Comparison of ENCODE assay signal across 19 cellular contexts in genomic region chr20:25509084-25509483, GRCh38.
"Had no signal": no experiment of that assay in that cellular context is flagged by ENCODE, and none has a peak within 500 bp of the region (broad histone marks: within the 10 kb centered on the region; RNA-seq: fewer than 3 reads in every experiment).

No MANE protein-coding gene starts in this region.

- H3K4me1 ChIP-seq: left lung had no signal

- H3K27me3 Mint-ChIP-seq: activated naive CD4-positive, alpha-beta T cell treated with anti-CD3 and anti-CD28 coated beads, Interleukin-2, amount 50 U/mL, for 24 hours had no signal

- H3K36me3 ChIP-seq: neutrophil had no signal

- H3K4me3 ChIP-seq: coronary artery, left lung, tibial artery had no signal

- H3K27ac ChIP-seq: left lung, neutrophil, tibial artery had no signal

- H3K27ac Mint-ChIP-seq: activated naive CD4-positive, alpha-beta T cell treated with anti-CD3 and anti-CD28 coated beads, Interleukin-2, amount 50 U/mL, for 24 hours had no signal

- DNase-seq: activated CD4-positive, alpha-beta T cell treated with anti-CD3 and anti-CD28 coated beads, Interleukin-2, amount 50 U/mL, for 48 hours; activated CD4-positive, CD25-positive, alpha-beta regulatory T cell treated with anti-CD3 and anti-CD28 coated beads, Interleukin-2, amount 50 U/mL, for 72 hours; activated gamma-delta T cell; central memory CD4-positive, alpha-beta T cell; erythroblast; foreskin melanocyte; head of caudate nucleus; left lung; mammary epithelial cell; stimulated activated CD4-positive, alpha-beta T cell treated with anti-CD3 and anti-CD28 coated beads, Interleukin-12 subunit alpha, Interleukin-12 subunit beta, amount 100 ng/mL, for 4 hours; stimulated activated CD4-positive, alpha-beta T cell treated with anti-CD3 and anti-CD28 coated beads, Interleukin-1b, Interleukin-23, amount 100 ng/mL, for 48 hours; stimulated activated CD8-positive, alpha-beta memory T cell treated with anti-CD3 and anti-CD28 coated beads, Interleukin-4, amount 100 ng/mL, for 48 hours; stimulated activated naive CD4-positive, alpha-beta T cell; T-helper 1 cell; T1000; tibial artery had no signal

- H3K4me3 Mint-ChIP-seq: activated naive CD4-positive, alpha-beta T cell treated with anti-CD3 and anti-CD28 coated beads, Interleukin-2, amount 50 U/mL, for 24 hours had no signal

- H3K27me3 ChIP-seq: left lung, neutrophil, tibial artery had no signal

- H3K4me1 Mint-ChIP-seq: activated naive CD4-positive, alpha-beta T cell treated with anti-CD3 and anti-CD28 coated beads, Interleukin-2, amount 50 U/mL, for 24 hours had no signal
